ENCODE assay signal across 8 cellular contexts in genomic region chr22:46754110-46754799, GRCh38.
DNase-seq lines count a peak whose midpoint lies in the region; ATAC-seq lines count a peak whose summit lies in the region.

No MANE protein-coding gene starts in this region.

- H3K9ac ChIP-seq in duodenal mucosa (ENCODE audit: low read depth in 1 of 2, low read length in 2 of 2) (peak overlapping the region; percentile 54 to 66), mucosa of stomach (ENCODE audit: low read length) (peak overlapping the region; percentile 19)

- peak overlapping the region; percentile 32 to 33 for H3K4me3 ChIP-seq in duodenal mucosa (ENCODE audit: low read depth in 1 of 2, low read length in 2 of 2)
- no peak overlapping the region for H3K4me3 ChIP-seq in mucosa of stomach (ENCODE audit: low read length)

- H3K27ac ChIP-seq in duodenal mucosa (ENCODE audit: low read depth, low read length), result peak overlapping the region; percentile 91

- H3K9me3 ChIP-seq in duodenal mucosa (ENCODE audit: control insufficient read depth in 1 of 2, low read length in 2 of 2), result peaks cover 0 to 9% of the 10 kb centered on the region in 2 donors
- no peaks in the 10 kb centered on the region for H3K9me3 ChIP-seq in mucosa of stomach (ENCODE audit: control insufficient read depth, low read length)

- H3K27me3 ChIP-seq in duodenal mucosa (ENCODE audit: control insufficient read depth in 1 of 2, insufficient read depth in 2 of 2, low read length in 2 of 2) (no peaks in the 10 kb centered on the region), mucosa of stomach (ENCODE audit: control insufficient read depth, insufficient read depth, low read length) (no peaks in the 10 kb centered on the region)

- H3K36me3 ChIP-seq in duodenal mucosa (ENCODE audit: control insufficient read depth in 1 of 2, insufficient read depth in 2 of 2, low read length in 2 of 2), result no peaks in the 10 kb centered on the region
- no peaks in the 10 kb centered on the region for H3K36me3 ChIP-seq in mucosa of stomach (ENCODE audit: control insufficient read depth, insufficient read depth, low read length)

- H3K4me1 ChIP-seq in duodenal mucosa (ENCODE audit: control insufficient read depth in 1 of 2, insufficient read depth in 2 of 2, low read length in 2 of 2) (peaks cover 60 to 64% of the 10 kb centered on the region in 2 donors), mucosa of stomach (ENCODE audit: control insufficient read depth, insufficient read depth, low read length) (peaks cover 68% of the 10 kb centered on the region)

- DNase-seq in activated effector memory CD4-positive, alpha-beta T cell treated with anti-CD3 and anti-CD28 coated beads, Interleukin-2, amount 50 U/mL, for 16 hours, result peak; percentile 79
- DNase-seq in activated effector memory CD4-positive, alpha-beta T cell treated with Interleukin-2 at 50 U/mL for 16 hours, result no peak
- DNase-seq in SHP77 treated with DMSO at 0.1 percent for 48 hours (lab: John Stamatoyannopoulos, UW) (peak; percentile 89), cerebellar cortex (ENCODE audit: low spot score) (no peak)

- ATAC-seq in HG03097 (IDR thresholded peaks at IDR 0.05; ENCODE audit: low FRiP score, unreplicated experiment), result no peak
- ATAC-seq in GM21367 (IDR thresholded peaks at IDR 0.05; ENCODE audit: unreplicated experiment), result no peak

Comparison
In these comparisons a context has a peak if more than half of its experiments do, and no peak if none do; other contexts are left out.
1. DNase-seq: peak in activated effector memory CD4-positive, alpha-beta T cell treated with anti-CD3 and anti-CD28 coated beads, Interleukin-2, amount 50 U/mL, for 16 hours (single experiment) and SHP77 treated with DMSO at 0.1 percent for 48 hours (single experiment); none in activated effector memory CD4-positive, alpha-beta T cell treated with Interleukin-2 at 50 U/mL for 16 hours (single experiment) and cerebellar cortex (single experiment).